Comparison of ENCODE assay signal across 8 cellular contexts in genomic region chr7:26500749-26501352, GRCh38.
DNase-seq lines count a peak whose midpoint lies in the region; ATAC-seq and TF ChIP-seq lines count a peak whose summit lies in the region.

No MANE protein-coding gene starts in this region.

- WGBS in spleen, 5 donors: 59 to 78% (median 67%) methylated on average over 6 of the region's 6 CpGs

- peak in 3 of 5 donors; percentile 3 to 9 (median 8) for DNase-seq in CD4-positive, alpha-beta memory T cell
- DNase-seq in GM23338 (ENCODE audit: low spot score): peak; percentile 63
- peak; percentile 68 to 84 for DNase-seq in NOMO-1 (lab: John Stamatoyannopoulos, UW; ENCODE audit: unreplicated experiment in 2 of 2)
- DNase-seq in epithelial cell of esophagus (ENCODE audit: low read depth): peak; percentile 43
- no peak for DNase-seq in spleen

- H3K79me2 ChIP-seq in GM23338 (replicated peaks; ENCODE audit: insufficient read depth): no peaks in the 10 kb centered on the region

- peak; percentile 63 for ATAC-seq in GM23338
- ATAC-seq in HG03342 (IDR thresholded peaks at IDR 0.05; ENCODE audit: unreplicated experiment): no peak
- no peak for ATAC-seq in HG03521 (IDR thresholded peaks at IDR 0.05; ENCODE audit: unreplicated experiment)
- ATAC-seq in HG03045 (IDR thresholded peaks at IDR 0.05; ENCODE audit: unreplicated experiment): no peak

- no peaks in the 10 kb centered on the region for H3K4me1 ChIP-seq in CD4-positive, alpha-beta memory T cell (ENCODE audit: insufficient read depth, low read length)
- no peaks in the 10 kb centered on the region for H3K4me1 ChIP-seq in GM23338 (ENCODE audit: insufficient read depth)
- H3K4me1 ChIP-seq in spleen: no peaks in the 10 kb centered on the region

- H3K27me3 Mint-ChIP-seq in CD4-positive, alpha-beta memory T cell: peaks cover 8 to 16% of the 10 kb centered on the region in 2 donors
- H3K27me3 Mint-ChIP-seq in GM23338 (ENCODE audit: insufficient read depth, low read depth, poor library complexity): peaks cover 3% of the 10 kb centered on the region

- H3K4me1 Mint-ChIP-seq in CD4-positive, alpha-beta memory T cell: no peaks in the 10 kb centered on the region
- no peaks in the 10 kb centered on the region for H3K4me1 Mint-ChIP-seq in GM23338

- H3K9me3 Mint-ChIP-seq in CD4-positive, alpha-beta memory T cell: peaks cover 0 to 3% (median 0%) of the 10 kb centered on the region in 8 donors
- no peaks in the 10 kb centered on the region for H3K9me3 Mint-ChIP-seq in GM23338

- CTCF ChIA-PET in CD4-positive, alpha-beta memory T cell (lab: Charles Lee; ENCODE audit: partially characterized antibody): interaction anchor here (0.6 to 1.5 kb wide), 4 partner anchors 9 to 181 kb away, joined by 3 to 8 read pairs (median 3); no protein-coding TSS in a partner anchor

- no peaks in the 10 kb centered on the region for H3K9me2 ChIP-seq in GM23338 (ENCODE audit: insufficient read depth)

- H3K4me3 ChIP-seq in CD4-positive, alpha-beta memory T cell (ENCODE audit: low read length in 2 of 2): no peak overlapping the region
- H3K4me3 ChIP-seq in GM23338: no peak overlapping the region
- no peak overlapping the region for H3K4me3 ChIP-seq in epithelial cell of esophagus (ENCODE audit: low read length)
- no peak overlapping the region for H3K4me3 ChIP-seq in spleen

- TF ChIP-seq CTCF in GM23338 (conservative IDR thresholded peaks at IDR 0.05; ENCODE audit: low read depth in 2 of 2) (peak; percentile 63 to 78), epithelial cell of esophagus (IDR thresholded peaks at IDR 0.05; ENCODE audit: insufficient read depth, low read depth, low read length, missing control alignments) (peak; percentile 68), spleen (IDR thresholded peaks at IDR 0.05 in 8 of 11, conservative IDR thresholded peaks at IDR 0.05 in 3 of 11) (peak in 10 of 11 experiments; percentile 5 to 57 (median 40))

- no peak overlapping the region for H3K27ac ChIP-seq in CD4-positive, alpha-beta memory T cell (ENCODE audit: low read depth, low read length)
- no peak overlapping the region for H3K27ac ChIP-seq in GM23338 (ENCODE audit: low read depth)
- no peak overlapping the region for H3K27ac ChIP-seq in spleen

- H3K36me3 ChIP-seq in CD4-positive, alpha-beta memory T cell (ENCODE audit: insufficient read depth, low read length): no peaks in the 10 kb centered on the region
- no peaks in the 10 kb centered on the region for H3K36me3 ChIP-seq in GM23338 (ENCODE audit: insufficient read depth)
- no peaks in the 10 kb centered on the region for H3K36me3 ChIP-seq in spleen

- H4K20me1 ChIP-seq in GM23338 (replicated peaks; ENCODE audit: insufficient read depth): no peaks in the 10 kb centered on the region

- no peaks in the 10 kb centered on the region for H3K27me3 ChIP-seq in CD4-positive, alpha-beta memory T cell (ENCODE audit: insufficient read depth, low read length)
- H3K27me3 ChIP-seq in GM23338 (ENCODE audit: insufficient read depth) (no peaks in the 10 kb centered on the region), spleen (replicated peaks in 1 of 7) (no peaks in the 10 kb centered on the region)

- H2AFZ ChIP-seq in GM23338: no peak overlapping the region

- no peaks in the 10 kb centered on the region for H3K9me3 ChIP-seq in CD4-positive, alpha-beta memory T cell (ENCODE audit: control insufficient read depth in 1 of 2, low read length in 2 of 2)
- H3K9me3 ChIP-seq in spleen: no peaks in the 10 kb centered on the region

- no peak overlapping the region for H3K4me3 Mint-ChIP-seq in CD4-positive, alpha-beta memory T cell
- H3K4me3 Mint-ChIP-seq in GM23338: no peak overlapping the region

- no peaks in the 10 kb centered on the region for H3K36me3 Mint-ChIP-seq in CD4-positive, alpha-beta memory T cell
- no peaks in the 10 kb centered on the region for H3K36me3 Mint-ChIP-seq in GM23338 (ENCODE audit: low read depth)

- H3K27ac Mint-ChIP-seq in CD4-positive, alpha-beta memory T cell: no peak overlapping the region
- H3K27ac Mint-ChIP-seq in GM23338: no peak overlapping the region

- intact Hi-C loops in CD4-positive, alpha-beta memory T cell (cut with micrococcal nuclease): loop anchor here (1.0 to 10.0 kb wide), 4 partner anchors 132 to 664 kb away; partner anchors contain the start of gene HOXA9
- intact Hi-C loops in spleen (cut with DNase I; ENCODE audit: low total_unique reads): loop anchor here (10.0 kb wide), 1 partner anchor 126 kb away; no protein-coding TSS in a partner anchor

- TF ChIP-seq POLR2A in spleen (IDR thresholded peaks at IDR 0.05): no peak

- no peaks in the 10 kb centered on the region for H3F3A ChIP-seq in GM23338 (replicated peaks; ENCODE audit: low read depth)

- H3K4me2 ChIP-seq in GM23338: no peak overlapping the region

- POLR2A ChIA-PET in CD4-positive, alpha-beta memory T cell (lab: Charles Lee; ENCODE audit: partially characterized antibody): no interaction called here

TF ChIP-seq in GM23338, 12 proteins besides CTCF, POLR2A, EP300 and RAD21 (continues in another document):
- TF ChIP-seq NANOG (IDR thresholded peaks at IDR 0.05; ENCODE audit: borderline replicate concordance): no peak
- TF ChIP-seq, protein P1, sequence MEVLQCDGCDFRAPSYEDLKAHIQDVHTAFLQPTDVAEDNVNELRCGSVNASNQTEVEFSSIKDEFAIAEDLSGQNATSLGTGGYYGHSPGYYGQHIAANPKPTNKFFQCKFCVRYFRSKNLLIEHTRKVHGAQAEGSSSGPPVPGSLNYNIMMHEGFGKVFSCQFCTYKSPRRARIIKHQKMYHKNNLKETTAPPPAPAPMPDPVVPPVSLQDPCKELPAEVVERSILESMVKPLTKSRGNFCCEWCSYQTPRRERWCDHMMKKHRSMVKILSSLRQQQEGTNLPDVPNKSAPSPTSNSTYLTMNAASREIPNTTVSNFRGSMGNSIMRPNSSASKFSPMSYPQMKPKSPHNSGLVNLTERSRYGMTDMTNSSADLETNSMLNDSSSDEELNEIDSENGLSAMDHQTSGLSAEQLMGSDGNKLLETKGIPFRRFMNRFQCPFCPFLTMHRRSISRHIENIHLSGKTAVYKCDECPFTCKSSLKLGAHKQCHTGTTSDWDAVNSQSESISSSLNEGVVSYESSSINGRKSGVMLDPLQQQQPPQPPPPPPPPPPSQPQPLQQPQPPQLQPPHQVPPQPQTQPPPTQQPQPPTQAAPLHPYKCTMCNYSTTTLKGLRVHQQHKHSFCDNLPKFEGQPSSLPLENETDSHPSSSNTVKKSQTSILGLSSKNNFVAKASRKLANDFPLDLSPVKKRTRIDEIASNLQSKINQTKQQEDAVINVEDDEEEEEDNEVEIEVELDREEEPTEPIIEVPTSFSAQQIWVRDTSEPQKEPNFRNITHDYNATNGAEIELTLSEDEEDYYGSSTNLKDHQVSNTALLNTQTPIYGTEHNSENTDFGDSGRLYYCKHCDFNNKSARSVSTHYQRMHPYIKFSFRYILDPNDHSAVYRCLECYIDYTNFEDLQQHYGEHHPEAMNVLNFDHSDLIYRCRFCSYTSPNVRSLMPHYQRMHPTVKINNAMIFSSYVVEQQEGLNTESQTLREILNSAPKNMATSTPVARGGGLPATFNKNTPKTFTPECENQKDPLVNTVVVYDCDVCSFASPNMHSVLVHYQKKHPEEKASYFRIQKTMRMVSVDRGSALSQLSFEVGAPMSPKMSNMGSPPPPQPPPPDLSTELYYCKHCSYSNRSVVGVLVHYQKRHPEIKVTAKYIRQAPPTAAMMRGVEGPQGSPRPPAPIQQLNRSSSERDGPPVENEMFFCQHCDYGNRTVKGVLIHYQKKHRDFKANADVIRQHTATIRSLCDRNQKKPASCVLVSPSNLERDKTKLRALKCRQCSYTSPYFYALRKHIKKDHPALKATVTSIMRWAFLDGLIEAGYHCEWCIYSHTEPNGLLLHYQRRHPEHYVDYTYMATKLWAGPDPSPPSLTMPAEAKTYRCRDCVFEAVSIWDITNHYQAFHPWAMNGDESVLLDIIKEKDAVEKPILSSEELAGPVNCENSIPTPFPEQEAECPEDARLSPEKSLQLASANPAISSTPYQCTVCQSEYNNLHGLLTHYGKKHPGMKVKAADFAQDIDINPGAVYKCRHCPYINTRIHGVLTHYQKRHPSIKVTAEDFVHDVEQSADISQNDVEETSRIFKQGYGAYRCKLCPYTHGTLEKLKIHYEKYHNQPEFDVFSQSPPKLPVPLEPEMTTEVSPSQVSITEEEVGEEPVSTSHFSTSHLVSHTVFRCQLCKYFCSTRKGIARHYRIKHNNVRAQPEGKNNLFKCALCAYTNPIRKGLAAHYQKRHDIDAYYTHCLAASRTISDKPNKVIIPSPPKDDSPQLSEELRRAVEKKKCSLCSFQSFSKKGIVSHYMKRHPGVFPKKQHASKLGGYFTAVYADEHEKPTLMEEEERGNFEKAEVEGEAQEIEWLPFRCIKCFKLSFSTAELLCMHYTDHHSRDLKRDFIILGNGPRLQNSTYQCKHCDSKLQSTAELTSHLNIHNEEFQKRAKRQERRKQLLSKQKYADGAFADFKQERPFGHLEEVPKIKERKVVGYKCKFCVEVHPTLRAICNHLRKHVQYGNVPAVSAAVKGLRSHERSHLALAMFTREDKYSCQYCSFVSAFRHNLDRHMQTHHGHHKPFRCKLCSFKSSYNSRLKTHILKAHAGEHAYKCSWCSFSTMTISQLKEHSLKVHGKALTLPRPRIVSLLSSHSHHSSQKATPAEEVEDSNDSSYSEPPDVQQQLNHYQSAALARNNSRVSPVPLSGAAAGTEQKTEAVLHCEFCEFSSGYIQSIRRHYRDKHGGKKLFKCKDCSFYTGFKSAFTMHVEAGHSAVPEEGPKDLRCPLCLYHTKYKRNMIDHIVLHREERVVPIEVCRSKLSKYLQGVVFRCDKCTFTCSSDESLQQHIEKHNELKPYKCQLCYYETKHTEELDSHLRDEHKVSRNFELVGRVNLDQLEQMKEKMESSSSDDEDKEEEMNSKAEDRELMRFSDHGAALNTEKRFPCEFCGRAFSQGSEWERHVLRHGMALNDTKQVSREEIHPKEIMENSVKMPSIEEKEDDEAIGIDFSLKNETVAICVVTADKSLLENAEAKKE (CRISPR knock-in tag; IDR thresholded peaks at IDR 0.05): no peak
